8 cellular contexts compared by ENCODE assay signal in the genomic region with DNA sequence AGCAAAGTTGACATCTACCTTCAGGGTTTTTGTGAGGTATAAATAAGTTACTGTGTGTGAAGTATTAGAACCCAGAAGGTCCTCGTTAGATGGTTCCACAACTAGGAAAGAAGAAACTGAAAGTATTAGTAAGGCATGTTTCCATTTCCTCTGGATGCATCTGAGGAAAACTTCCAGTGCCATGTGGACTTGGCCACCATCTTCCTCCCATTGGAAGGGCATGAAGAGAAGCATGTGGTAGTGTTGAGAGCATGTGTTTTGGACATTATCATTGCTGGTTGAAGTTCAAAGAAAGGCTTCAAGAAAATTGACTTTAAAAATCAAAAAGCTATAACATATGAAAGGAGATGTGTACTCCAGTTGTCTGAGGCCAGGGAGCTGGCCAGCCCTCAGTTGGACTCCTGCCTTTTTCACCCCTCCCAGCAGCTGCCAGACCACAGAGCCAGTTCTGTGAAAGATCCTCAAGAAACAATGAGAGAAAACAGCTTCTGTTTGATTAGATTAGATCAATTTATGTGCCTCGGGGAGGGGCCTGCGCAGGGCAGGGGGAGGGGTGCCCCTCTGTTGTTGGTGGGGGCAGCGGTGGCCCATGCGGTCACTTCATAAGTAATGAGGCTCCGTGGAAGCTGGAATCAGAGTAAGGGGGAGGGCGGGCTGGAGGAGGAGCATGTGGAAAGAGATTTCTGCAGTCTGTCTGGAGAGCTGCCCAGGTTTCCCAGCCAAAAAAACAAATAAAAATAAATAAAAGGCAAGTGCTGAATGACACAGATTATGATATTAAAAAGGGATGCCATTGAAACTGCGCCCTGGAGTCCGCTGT.
DNase-seq lines count a peak whose midpoint lies in the region; ATAC-seq and TF ChIP-seq lines count a peak whose summit lies in the region.

No MANE protein-coding gene starts in this region.

- peaks cover 62 to 77% (median 71%) of the 10 kb centered on the region in 3 donors for H3K4me1 Mint-ChIP-seq in naive B cell

- H3K4me3 ChIP-seq in ACC112 (ENCODE audit: low read depth, low read length) (peak overlapping the region; percentile 59), H7 (ENCODE audit: insufficient read depth, low read depth, low read length) (no peak overlapping the region), epithelial cell of proximal tubule (ENCODE audit: low read depth, low read length) (peak overlapping the region; percentile 37), aorta (ENCODE audit: low read length in 2 of 2) (peak overlapping the region; percentile 5 to 32)

- H3K36me3 Mint-ChIP-seq in naive B cell, result no peaks in the 10 kb centered on the region

- peak overlapping the region; percentile 7 to 90 (median 84) for H3K4me3 Mint-ChIP-seq in naive B cell

- peak overlapping the region; percentile 8 for H2AFZ ChIP-seq in ACC112 (ENCODE audit: low read length, unreplicated experiment)

- TF ChIP-seq CTCF in epithelial cell of proximal tubule (conservative IDR thresholded peaks at IDR 0.05; ENCODE audit: low read depth, low read length), result no peak

- H3K27me3 ChIP-seq in ACC112 (ENCODE audit: insufficient read depth, low read length) (no peaks in the 10 kb centered on the region), H7 (ENCODE audit: control insufficient read depth, insufficient read depth, low read length) (no peaks in the 10 kb centered on the region), aorta (ENCODE audit: control insufficient read depth in 1 of 2, insufficient read depth in 2 of 2, low read length in 1 of 2) (no peaks in the 10 kb centered on the region)

- H3K27me3 Mint-ChIP-seq in naive B cell, result no peaks in the 10 kb centered on the region

- H3K4me1 ChIP-seq in ACC112 (ENCODE audit: control insufficient read depth, insufficient read depth, low read length, unreplicated experiment) (peaks cover 13% of the 10 kb centered on the region), aorta (ENCODE audit: control insufficient read depth in 1 of 2, insufficient read depth in 2 of 2, low read length in 2 of 2) (peaks cover 0 to 4% of the 10 kb centered on the region in 2 donors)

- DNase-seq in H7 (peak; percentile 60), SK-N-DZ (ENCODE audit: low spot score) (peak; percentile 97), epithelial cell of proximal tubule (ENCODE audit: low read depth) (no peak), naive B cell (no peak), aorta (peak in 1 of 2 donors; percentile 73), AML-193 (lab: John Stamatoyannopoulos, UW) (no peak)

- H3K9me3 ChIP-seq in aorta (ENCODE audit: control insufficient read depth, low read length), result no peaks in the 10 kb centered on the region

- peak overlapping the region in 5 of 6 donors; percentile 28 to 80 (median 75) for H3K27ac Mint-ChIP-seq in naive B cell

- H3K79me2 ChIP-seq in ACC112 (ENCODE audit: control insufficient read depth, insufficient read depth, low read length, unreplicated experiment), result peaks cover 51% of the 10 kb centered on the region

- intact Hi-C loops in aorta (cut with DNase I), result no loop called here

- H3K27ac ChIP-seq in ACC112 (ENCODE audit: low read depth, low read length), result 0 out of 2 replicates have a peak overlapping the region, but pooled peaks have one; percentile 0
- H3K27ac ChIP-seq in aorta (ENCODE audit: low read depth in 1 of 2, low read length in 2 of 2), result no peak overlapping the region

- H3K9me3 Mint-ChIP-seq in naive B cell, result no peaks in the 10 kb centered on the region

- H3K36me3 ChIP-seq in ACC112 (ENCODE audit: insufficient read depth, low read length) (no peaks in the 10 kb centered on the region), H7 (replicated peaks; ENCODE audit: control insufficient read depth, insufficient read depth, low read length) (no peaks in the 10 kb centered on the region; the same call in 1 of the 2 replicates), aorta (ENCODE audit: control insufficient read depth in 1 of 2, insufficient read depth in 2 of 2, low read length in 1 of 2) (no peaks in the 10 kb centered on the region)

- ATAC-seq in naive B cell (ENCODE audit: low read depth in 2 of 2), result no peak
- peak; percentile 87 for ATAC-seq in aorta (ENCODE audit: low FRiP score)
- no peak for ATAC-seq in HG02642 (IDR thresholded peaks at IDR 0.05; ENCODE audit: poor library complexity, unreplicated experiment)

- WGBS in aorta, 2 donors, result 12% methylated on average over 9 of the region's 9 CpGs

Comparison
In these comparisons a context has a peak if more than half of its experiments do, and no peak if none do; other contexts are left out.
1. DNase-seq: peak in H7 (single experiment) and SK-N-DZ (single experiment); none in epithelial cell of proximal tubule (single experiment), naive B cell (single experiment) and AML-193 (0 of 2).